In the genomic region with DNA sequence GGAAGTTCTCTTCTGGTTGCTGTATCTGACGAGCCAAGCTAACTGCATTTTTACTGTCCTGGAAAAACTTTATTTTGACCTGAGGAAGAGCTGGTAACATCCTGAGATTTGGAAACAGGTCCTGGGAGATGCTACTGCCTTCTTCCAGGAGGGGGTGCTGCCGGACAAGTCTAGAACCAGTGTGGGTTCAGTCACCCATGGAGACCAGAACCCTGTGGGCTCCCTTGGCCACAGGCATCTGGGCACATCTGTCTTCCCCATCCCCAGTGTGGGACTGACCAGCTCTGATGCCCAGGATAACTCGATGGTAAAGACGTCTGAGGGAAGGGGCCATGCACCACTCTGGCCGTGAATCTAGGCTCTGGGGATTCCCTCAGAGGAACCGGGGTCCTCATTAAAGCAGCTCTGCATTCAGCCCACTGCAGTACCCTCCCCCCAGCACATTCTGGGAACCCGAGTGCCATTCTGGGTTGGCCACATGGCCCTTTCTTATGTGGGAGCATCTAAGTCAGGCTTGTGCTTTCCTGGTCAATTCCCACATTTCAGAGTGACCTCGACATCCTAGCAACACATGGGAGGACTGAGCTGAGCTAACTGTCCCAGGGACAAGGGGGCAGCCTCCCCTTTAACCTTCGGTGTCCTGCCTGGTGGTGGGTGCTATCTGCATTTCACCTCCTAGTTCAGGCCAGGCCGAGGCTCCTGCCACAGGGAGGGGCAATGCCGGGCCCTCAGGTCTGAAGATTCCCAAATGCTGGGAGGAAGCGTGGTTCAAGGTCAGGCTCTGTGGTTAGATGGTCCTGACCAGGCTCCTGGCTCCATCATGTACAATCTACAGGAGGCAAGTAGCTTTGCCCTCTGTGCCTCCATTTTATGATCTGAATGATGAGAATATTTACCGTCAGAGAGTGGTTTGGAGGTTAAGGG, we compare ENCODE assay signal across 8 cellular contexts. TPM values are rescaled to one million over a fixed set of nuclear protein-coding genes. Genes with fewer than 3 reads are reported as not detected.
DNase-seq lines count a peak whose midpoint lies in the region; ATAC-seq and TF ChIP-seq lines count a peak whose summit lies in the region.

No MANE protein-coding gene starts in this region.

- H3K4me3 ChIP-seq in GM23338 (no peak overlapping the region), Peyer's patch (no peak overlapping the region), adrenal gland (no peak overlapping the region)

- H3K4me1 ChIP-seq in GM23338 (ENCODE audit: insufficient read depth): no peaks in the 10 kb centered on the region
- H3K4me1 ChIP-seq in Peyer's patch: peaks cover 0 to 24% (median 7%) of the 10 kb centered on the region in 4 donors
- H3K4me1 ChIP-seq in adrenal gland (replicated peaks in 1 of 2): peaks cover 12 to 29% of the 10 kb centered on the region in 2 donors

- intact Hi-C loops in adrenal gland (cut with DNase I): loop anchor here (5.0 to 10.0 kb wide), 4 partner anchors 142 to 362 kb away; no protein-coding TSS in a partner anchor
- intact Hi-C loops in Right ventricle myocardium superior (cut with DNase I): loop anchor here (10.0 kb wide), 1 partner anchor 132 kb away; a partner anchor contains a TSS

- no peaks in the 10 kb centered on the region for H3K9me3 Mint-ChIP-seq in GM23338

- ATAC-seq in GM23338 (peak; percentile 55), Right ventricle myocardium superior (ENCODE audit: poor library complexity) (peak; percentile 54), HG03280 (IDR thresholded peaks at IDR 0.05; ENCODE audit: unreplicated experiment) (no peak)

- H3K36me3 ChIP-seq in GM23338 (ENCODE audit: insufficient read depth) (no peaks in the 10 kb centered on the region), Peyer's patch (no peaks in the 10 kb centered on the region), adrenal gland (replicated peaks in 1 of 2) (peaks cover 0 to 9% of the 10 kb centered on the region in 2 donors)

- no peaks in the 10 kb centered on the region for H3K36me3 Mint-ChIP-seq in GM23338 (ENCODE audit: low read depth)

- no peaks in the 10 kb centered on the region for H3K9me2 ChIP-seq in GM23338 (ENCODE audit: insufficient read depth)

- H3K79me2 ChIP-seq in GM23338 (replicated peaks; ENCODE audit: insufficient read depth): no peaks in the 10 kb centered on the region

- WGBS in adrenal gland, 4 donors: 39 to 53% (median 43%) methylated on average over 7 to 13 of the region's 13 CpGs

- H3K4me2 ChIP-seq in GM23338: no peak overlapping the region

- H2AFZ ChIP-seq in GM23338: no peak overlapping the region

- no peaks in the 10 kb centered on the region for H3K27me3 ChIP-seq in GM23338 (ENCODE audit: insufficient read depth)
- H3K27me3 ChIP-seq in Peyer's patch: no peaks in the 10 kb centered on the region
- no peaks in the 10 kb centered on the region for H3K27me3 ChIP-seq in adrenal gland

- peaks cover 11% of the 10 kb centered on the region for H3F3A ChIP-seq in GM23338 (replicated peaks; ENCODE audit: low read depth)

- H3K27ac Mint-ChIP-seq in GM23338: no peak overlapping the region

- H3K27ac ChIP-seq in GM23338 (ENCODE audit: low read depth): no peak overlapping the region
- H3K27ac ChIP-seq in Peyer's patch: peak overlapping the region; percentile 6 to 72 (median 52)
- H3K27ac ChIP-seq in adrenal gland: peak overlapping the region; percentile 10 to 87 (median 47)

- TF ChIP-seq CTCF in GM23338 (conservative IDR thresholded peaks at IDR 0.05; ENCODE audit: low read depth in 2 of 2): peak; percentile 84 to 94
- peak; percentile 54 to 83 (median 75) for TF ChIP-seq CTCF in Peyer's patch (IDR thresholded peaks at IDR 0.05)
- peak; percentile 66 to 88 (median 82) for TF ChIP-seq CTCF in adrenal gland (IDR thresholded peaks at IDR 0.05)

- TF ChIP-seq POLR2A in Peyer's patch (IDR thresholded peaks at IDR 0.05) (no peak), adrenal gland (IDR thresholded peaks at IDR 0.05) (no peak)

- H3K9me3 ChIP-seq in Peyer's patch (no peaks in the 10 kb centered on the region), adrenal gland (replicated peaks in 1 of 3) (no peaks in the 10 kb centered on the region)

- H3K4me3 Mint-ChIP-seq in GM23338: no peak overlapping the region

- 0 out of 3 replicates have a peak, but pooled peaks cover 3% of the 10 kb centered on the region for H3K4me1 Mint-ChIP-seq in GM23338

- H4K20me1 ChIP-seq in GM23338 (replicated peaks; ENCODE audit: insufficient read depth): no peaks in the 10 kb centered on the region; the same call in 1 of the 2 replicates

- H3K27me3 Mint-ChIP-seq in GM23338 (ENCODE audit: insufficient read depth, low read depth, poor library complexity): peaks cover 24% of the 10 kb centered on the region

- DNase-seq in C1 segment of cervical spinal cord (lab: John Stamatoyannopoulos, UW) (peak in 10 of 14 donors; percentile 12 to 47 (median 28)), GM23338 (ENCODE audit: low spot score) (peak; percentile 87), Peyer's patch (peak; percentile 71 to 85 (median 72)), adrenal gland (peak; percentile 74 to 90 (median 82)), Right ventricle myocardium superior (peak; percentile 76), pons (ENCODE audit: low spot score) (peak; percentile 75), mesenteric fat pad (ENCODE audit: low spot score) (no peak)

TF ChIP-seq in GM23338, 12 proteins besides CTCF, POLR2A, EP300 and RAD21 (continues in another document):
- peak; percentile 32; the same call in 1 of the 2 replicates for TF ChIP-seq POLR2AphosphoS5 (IDR thresholded peaks at IDR 0.05; ENCODE audit: low read depth)

RNA-seq across cellular contexts. Expression of a gene that starts 6.4 kb away (rescaled TPM):
- total RNA-seq in GM23338 (2014; rRNA removed; shearing (Covaris generic)): 0.87 and 8.2 TPM in 2 replicates
- 0.90 and 1.1 TPM in 2 replicates for polyA plus RNA-seq in GM23338 (2016; fragmentation: Nextera tagmentation; extraction: Ambion mirVana)
- total RNA-seq in Peyer's patch: 1 to 10 TPM in 3 of 4 donors, under 1 TPM in 1; 0.54 to 6.6 (median 2.0) TPM
- 10 to 100 TPM in 4 of 8 donors, 1 to 10 TPM in 4; 4.4 to 17.9 (median 9.3) TPM for total RNA-seq in adrenal gland
- polyA plus RNA-seq in adrenal gland: 10 to 100 TPM in 1 of 3 donors, 1 to 10 TPM in 1, under 1 TPM in 1; 0.57 to 14.4 (median 8.2) TPM
- 4.3 TPM for total RNA-seq in Right ventricle myocardium superior
- total RNA-seq in mesenteric fat pad: 2.9 TPM

RNA-seq across cellular contexts. Expression of a gene that starts 6.5 kb away (rescaled TPM):
- 10.2 and 11.6 TPM in 2 replicates for total RNA-seq in GM23338 (2014; rRNA removed; shearing (Covaris generic))
- polyA plus RNA-seq in GM23338 (2016; fragmentation: Nextera tagmentation; extraction: Ambion mirVana) (10.1 and 11.8 TPM in 2 replicates), adrenal gland (100 to 1,000 TPM in 1 of 3 donors, 10 to 100 TPM in 1, 1 to 10 TPM in 1; 3.0 to 113 (median 72.5) TPM)
- total RNA-seq in Peyer's patch (10 to 100 TPM; 10.6 to 26.3 (median 13.4) TPM), adrenal gland (10 to 100 TPM in 7 of 8 donors, 1 to 10 TPM in 1; 8.8 to 69.8 (median 17.8) TPM), Right ventricle myocardium superior (8.8 TPM), mesenteric fat pad (11.4 TPM)

RNA-seq across cellular contexts. Expression of a gene that starts 12.2 kb away (rescaled TPM):
- 15.1 and 15.7 TPM in 2 replicates for total RNA-seq in GM23338 (2014; rRNA removed; shearing (Covaris generic))
- polyA plus RNA-seq in GM23338 (2016; fragmentation: Nextera tagmentation; extraction: Ambion mirVana) (9.1 and 11.1 TPM in 2 replicates), adrenal gland (1 to 10 TPM; 1.5 to 9.3 (median 6.7) TPM)
- total RNA-seq in Peyer's patch (1 to 10 TPM in 3 of 4 donors, not detected in 1; 1.0 to 4.3 (median 2.1) TPM), adrenal gland (10 to 100 TPM in 4 of 8 donors, 1 to 10 TPM in 4; 7.3 to 49.1 (median 10.5) TPM), Right ventricle myocardium superior (3.2 TPM), mesenteric fat pad (3.9 TPM)

RNA-seq across cellular contexts. Expression of a gene that starts 12.9 kb away (rescaled TPM):
- total RNA-seq in GM23338 (2014; rRNA removed; shearing (Covaris generic)): 51.7 and 56.9 TPM in 2 replicates
- polyA plus RNA-seq in GM23338 (2016; fragmentation: Nextera tagmentation; extraction: Ambion mirVana) (38.7 and 41.3 TPM in 2 replicates), adrenal gland (10 to 100 TPM in 2 of 3 donors, 1 to 10 TPM in 1; 7.3 to 26.5 (median 24.3) TPM)
- total RNA-seq in Peyer's patch (10 to 100 TPM; 14.2 to 37.2 (median 18.6) TPM), adrenal gland (10 to 100 TPM in 7 of 8 donors, 1 to 10 TPM in 1; 9.2 to 47.0 (median 20.7) TPM), Right ventricle myocardium superior (7.1 TPM), mesenteric fat pad (11.5 TPM)

RNA-seq across cellular contexts. Expression of a gene that starts 28.1 kb away (rescaled TPM):
- 14.0 and 17.4 TPM in 2 replicates for total RNA-seq in GM23338 (2014; rRNA removed; shearing (Covaris generic))
- polyA plus RNA-seq in GM23338 (2016; fragmentation: Nextera tagmentation; extraction: Ambion mirVana) (17.4 and 23.4 TPM in 2 replicates), adrenal gland (10 to 100 TPM in 1 of 3 donors, 1 to 10 TPM in 1, under 1 TPM in 1; 0.35 to 18.5 (median 4.1) TPM)
- total RNA-seq in Peyer's patch (10 to 100 TPM in 3 of 4 donors, 1 to 10 TPM in 1; 8.4 to 55.3 (median 13.4) TPM), adrenal gland (1 to 10 TPM in 5 of 8 donors, under 1 TPM in 3; 0.24 to 2.5 (median 1.3) TPM), Right ventricle myocardium superior (0.05 TPM), mesenteric fat pad (0.96 TPM)
